ENCODE assay signal across 8 cellular contexts in the genomic region with DNA sequence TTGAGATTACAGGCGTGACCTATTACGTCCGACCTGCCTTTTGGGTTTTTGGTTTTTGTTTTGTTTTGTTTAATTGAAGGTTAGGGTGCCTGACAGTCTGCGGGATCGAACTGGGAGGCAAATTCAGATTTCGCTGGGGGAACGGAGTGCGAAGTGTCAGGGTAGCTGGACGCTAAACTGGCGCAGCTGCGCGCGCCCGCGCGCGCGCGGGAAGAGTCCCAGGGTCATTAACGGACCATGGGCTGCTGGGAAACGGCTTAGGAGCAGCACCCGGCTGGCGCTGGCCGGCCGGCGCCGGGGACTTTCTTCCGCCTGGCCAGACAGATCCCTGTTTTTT. TPM values are rescaled to one million over a fixed set of nuclear protein-coding genes. Genes with fewer than 3 reads are reported as not detected.
A peak's percentile ranks its signal among the peaks of the same experiment; 100 is the strongest.
DNase-seq lines count a peak whose midpoint lies in the region; ATAC-seq, FAIRE-seq and TF ChIP-seq lines count a peak whose summit lies in the region.

No MANE protein-coding gene starts in this region.

- H3K4me2 ChIP-seq in GM12878 (ENCODE audit: control insufficient read depth, insufficient read depth) = peak overlapping the region; percentile 30; the same call in 1 of the 2 replicates

- no peaks in the 10 kb centered on the region for H3K27me3 ChIP-seq in BJ (ENCODE audit: control insufficient read depth, insufficient read depth, low read length)
- H3K27me3 ChIP-seq in MG63 = no peaks in the 10 kb centered on the region
- no peaks in the 10 kb centered on the region for H3K27me3 ChIP-seq in GM12878 (replicated peaks in 1 of 2; ENCODE audit: control insufficient read depth in 2 of 2, insufficient read depth in 2 of 2, low read length in 1 of 2)

- no peaks in the 10 kb centered on the region for H3K9me3 ChIP-seq in MG63
- no peaks in the 10 kb centered on the region for H3K9me3 ChIP-seq in GM12878 (replicated peaks; ENCODE audit: control insufficient read depth, insufficient read depth, low read length)

- ATAC-seq in GM19452 (IDR thresholded peaks at IDR 0.05; ENCODE audit: unreplicated experiment) = peak; percentile 40
- ATAC-seq in GM12878 = peak; percentile 72
- ATAC-seq in GM18873 (IDR thresholded peaks at IDR 0.05; ENCODE audit: low FRiP score, unreplicated experiment) = no peak

- no TSS peak for BruUV-seq in GM12878 (replicated peaks; lab: Mats Ljungman, UMichigan)

- H2AFZ ChIP-seq in GM12878 (ENCODE audit: control insufficient read depth, low read depth, low read length) = peak overlapping the region; percentile 92

- TF ChIP-seq EP300 in GM12878 (IDR thresholded peaks at IDR 0.05; ENCODE audit: borderline replicate concordance in 1 of 2, control insufficient read depth in 1 of 2, low read depth in 2 of 2, low read length in 2 of 2) = no peak; a peak in 1 of 4 replicates

- RAD21 ChIA-PET in GM12878 (lab: Charles Lee; ENCODE audit: unreplicated experiment) = interaction anchor here (1.2 to 3.1 kb wide), 3 partner anchors 11 to 97 kb away, joined by 4 to 12 read pairs (median 4); a partner anchor contains a TSS

- intact Hi-C loops in GM12878 (cut with micrococcal nuclease; ENCODE audit: unreplicated experiment) = loop anchor here (2.0 to 5.0 kb wide), 3 partner anchors 28 to 167 kb away; a partner anchor contains a TSS

- peaks cover 9% of the 10 kb centered on the region for H4K20me1 ChIP-seq in GM12878 (ENCODE audit: control insufficient read depth, insufficient read depth)

- FAIRE-seq in GM12878 (lab: Jason Lieb, UNC) = no peak

- peak overlapping the region; percentile 96 for H3K27ac ChIP-seq in GM12878 (ENCODE audit: control insufficient read depth, insufficient read depth)

- CTCF ChIA-PET in BJ (lab: Yijun Ruan, JAX) (interaction anchor here (1.2 kb wide), 1 partner anchor 13 kb away, joined by 3 read pairs; no protein-coding TSS in a partner anchor), GM12878 (lab: Yijun Ruan, JAX) (no interaction called here)

- DNase-seq in BJ (ENCODE audit: low read depth) (no peak), MG63 (peak; percentile 83), GM12878 (ENCODE audit: low read depth, low spot score) (peak; percentile 50), hippocampal formation (lab: John Stamatoyannopoulos, UW) (peak; percentile 83 to 87), retinal pigment epithelial cell (ENCODE audit: low read depth) (no peak)

- H3K36me3 ChIP-seq in BJ (ENCODE audit: control insufficient read depth, insufficient read depth, low read length) (peaks cover 9% of the 10 kb centered on the region), MG63 (peaks cover 37% of the 10 kb centered on the region), GM12878 (ENCODE audit: control insufficient read depth in 2 of 2, insufficient read depth in 2 of 2, low read length in 1 of 2) (peaks cover 8 to 22% of the 10 kb centered on the region in 2 experiments)

- TF ChIP-seq CTCF in BJ (IDR thresholded peaks at IDR 0.05; ENCODE audit: insufficient read depth, low read depth, low read length) (no peak), GM12878 (IDR thresholded peaks at IDR 0.05 in 2 of 3, conservative IDR thresholded peaks at IDR 0.05 in 1 of 3; ENCODE audit: control insufficient read depth in 2 of 3, extremely low read depth in 1 of 3, insufficient read depth in 1 of 3, low read depth in 3 of 3, low read length in 3 of 3) (no peak), retinal pigment epithelial cell (conservative IDR thresholded peaks at IDR 0.05; ENCODE audit: low read depth, low read length) (no peak)

- WGBS in GM12878 (ENCODE audit: insufficient coverage, insufficient replicate concordance, low lambda C conversion rate, missing lambda C conversion rate) = 1% methylated on average over 28 of the region's 28 CpGs

- SMC1A ChIA-PET in GM12878 (lab: Charles Lee; ENCODE audit: uncharacterized antibody, unreplicated experiment) = interaction anchor here (0.6 to 2.6 kb wide), 2 partner anchors 87 to 95 kb away, joined by 3 to 11 read pairs; a partner anchor contains a TSS

- H3K9ac ChIP-seq in GM12878 (ENCODE audit: control insufficient read depth, insufficient read depth, low read length) = peak overlapping the region; percentile 90

- peak; percentile 55; the same call in 1 of the 2 replicates for TF ChIP-seq POLR2A in Raji (IDR thresholded peaks at IDR 0.05; ENCODE audit: insufficient read depth, low read depth, low read length)
- TF ChIP-seq POLR2A in GM12878 (IDR thresholded peaks at IDR 0.05; ENCODE audit: low read depth, low read length) = no peak

- H3K79me2 ChIP-seq in GM12878 (ENCODE audit: control insufficient read depth, insufficient read depth, low read length) = peaks cover 72% of the 10 kb centered on the region

- H3K4me3 ChIP-seq in BJ (ENCODE audit: low read depth, low read length) (peak overlapping the region; percentile 98), MG63 (peak overlapping the region; percentile 91), GM12878 (peak overlapping the region; percentile 82), retinal pigment epithelial cell (ENCODE audit: low read length) (peak overlapping the region; percentile 97)

- POLR2A ChIA-PET in BJ (lab: Charles Lee) = interaction anchor here (0.6 kb wide), 2 partner anchors 28 to 64 kb away, joined by 3 read pairs; no protein-coding TSS in a partner anchor
- POLR2A ChIA-PET in GM12878 (lab: Charles Lee) = interaction anchor here (1.2 to 10.9 kb wide), 4 partner anchors 11 to 169 kb away, joined by 3 to 122 read pairs (median 15); a partner anchor contains a TSS

- in situ Hi-C loops in GM12878 (cut with MboI) = loop anchor here (10.0 kb wide), 1 partner anchor 290 kb away; a partner anchor contains a TSS

- peaks cover 20% of the 10 kb centered on the region for H3K4me1 ChIP-seq in GM12878 (ENCODE audit: control insufficient read depth, insufficient read depth, low read length)

- no peak for TF ChIP-seq RAD21 in GM12878 (IDR thresholded peaks at IDR 0.05; ENCODE audit: insufficient read depth, low read depth, low read length)

RNA-seq across cellular contexts. Expression of a gene that starts 6.8 kb away (rescaled TPM):
- polyA plus RNA-seq in BJ (2011; rRNA removed) = 20.9 and 42.8 TPM in 2 replicates
- 34.9 and 44.1 TPM in 2 replicates for polyA minus RNA-seq in BJ (2011; rRNA and poly(A)+ RNA removed)
- total RNA-seq in MG63 (2014; rRNA removed; shearing (Covaris generic); ENCODE audit: low replicate concordance) = 48.7 and 72.1 TPM in 2 replicates
- total RNA-seq in GM12878 (2013; cell fraction: nucleolus; rRNA removed) = 55.2 and 66.8 TPM in 2 replicates
- total RNA-seq in GM12878 (2014; rRNA removed) = 23.5 and 24.0 TPM in 2 replicates
- total RNA-seq in GM12878 (2014; rRNA removed; fragmentation: Illumina TruSeq; extraction: Trizol) = 5.9 and 8.1 TPM in 2 replicates
- total RNA-seq in GM12878 (2021) = 27.2 and 29.3 TPM in 2 replicates
- 8.8 TPM for polyA plus RNA-seq in GM12878 (2011; ENCODE audit: low read depth)
- 5.1 and 12.8 TPM in 2 replicates for polyA plus RNA-seq in GM12878 (2011; rRNA removed)
- polyA plus RNA-seq in GM12878 (2011; cell fraction: cytosol; rRNA removed) = 11.5 and 13.7 TPM in 2 replicates
- polyA plus RNA-seq in GM12878 (2011; cell fraction: nucleus; rRNA removed) = 42.5 and 57.1 TPM in 2 replicates
- polyA plus RNA-seq in GM12878 (2012) = 20.1 and 23.6 TPM in 2 replicates
- 1.00 and 4.6 TPM in 2 replicates for polyA plus RNA-seq in GM12878 (2014; fragmentation: Illumina TruSeq; extraction: Trizol)
- polyA plus RNA-seq in GM12878 (2014; fragmentation: Nextera tagmentation; extraction: Ambion mirVana) = under 1 TPM; 0.11 to 0.33 TPM
- polyA plus RNA-seq in GM12878 (2014; rRNA removed) = 12.7 and 17.7 TPM in 2 replicates
- polyA plus RNA-seq in GM12878 (2016; fragmentation: Nextera tagmentation; extraction: Ambion mirVana) = 10 to 100 TPM; 39.1 to 40.5 TPM
- polyA minus RNA-seq in GM12878 (2011; rRNA and poly(A)+ RNA removed) = 14.0 and 14.9 TPM in 2 replicates
- 14.2 and 14.9 TPM in 2 replicates for polyA minus RNA-seq in GM12878 (2011; cell fraction: cytosol; rRNA and poly(A)+ RNA removed)
- polyA minus RNA-seq in GM12878 (2011; cell fraction: nucleus; rRNA and poly(A)+ RNA removed) = 45.8 and 51.9 TPM in 2 replicates

RNA-seq across cellular contexts. Expression of a gene that starts 19.0 kb away (rescaled TPM):
- polyA plus RNA-seq in BJ (2011; rRNA removed) (57.7 and 98.6 TPM in 2 replicates), GM12878 (2011; rRNA removed) (3.7 and 9.8 TPM in 2 replicates), GM12878 (2014; fragmentation: Illumina TruSeq; extraction: Trizol) (1.3 and 8.0 TPM in 2 replicates), GM12878 (2014; fragmentation: Nextera tagmentation; extraction: Ambion mirVana) (1 to 10 TPM in 1 of 2 experiments, under 1 TPM in 1; 0.29 to 1.3 TPM), GM12878 (2014; rRNA removed) (22.8 and 26.3 TPM in 2 replicates), GM12878 (2016; fragmentation: Nextera tagmentation; extraction: Ambion mirVana) (10 to 100 TPM; 51.1 to 51.8 TPM)
- 44.0 and 48.6 TPM in 2 replicates for polyA minus RNA-seq in BJ (2011; rRNA and poly(A)+ RNA removed)
- 32.5 and 71.8 TPM in 2 replicates for total RNA-seq in MG63 (2014; rRNA removed; shearing (Covaris generic); ENCODE audit: low replicate concordance)
- 47.6 and 52.7 TPM in 2 replicates for total RNA-seq in GM12878 (2013; cell fraction: nucleolus; rRNA removed)
- total RNA-seq in GM12878 (2014; rRNA removed) (29.2 and 29.9 TPM in 2 replicates), GM12878 (2014; rRNA removed; fragmentation: Illumina TruSeq; extraction: Trizol) (10.9 and 12.3 TPM in 2 replicates), GM12878 (2021) (26.5 and 27.2 TPM in 2 replicates)
- 7.5 TPM for polyA plus RNA-seq in GM12878 (2011; ENCODE audit: low read depth)
- 12.3 and 14.0 TPM in 2 replicates for polyA plus RNA-seq in GM12878 (2011; cell fraction: cytosol; rRNA removed)
- polyA plus RNA-seq in GM12878 (2011; cell fraction: nucleus; rRNA removed) = 22.0 and 36.5 TPM in 2 replicates
- polyA plus RNA-seq in GM12878 (2012) = 10.5 and 14.8 TPM in 2 replicates
- 7.6 and 8.8 TPM in 2 replicates for polyA minus RNA-seq in GM12878 (2011; rRNA and poly(A)+ RNA removed)
- polyA minus RNA-seq in GM12878 (2011; cell fraction: cytosol; rRNA and poly(A)+ RNA removed) = 5.7 and 7.3 TPM in 2 replicates
- polyA minus RNA-seq in GM12878 (2011; cell fraction: nucleus; rRNA and poly(A)+ RNA removed) = 13.3 and 22.4 TPM in 2 replicates

RNA-seq across cellular contexts. Expression of a gene that starts 19.3 kb away (rescaled TPM):
- polyA plus RNA-seq in BJ (2011; rRNA removed) (0.90 and 0.99 TPM in 2 replicates), GM12878 (2011; rRNA removed) (1.8 and 1.9 TPM in 2 replicates), GM12878 (2014; fragmentation: Illumina TruSeq; extraction: Trizol) (1.5 and 1.6 TPM in 2 replicates), GM12878 (2014; fragmentation: Nextera tagmentation; extraction: Ambion mirVana) (under 1 TPM; 0.69 TPM), GM12878 (2014; rRNA removed) (1.4 and 1.6 TPM in 2 replicates), GM12878 (2016; fragmentation: Nextera tagmentation; extraction: Ambion mirVana) (1 to 10 TPM; 1.6 to 2.5 TPM)
- polyA minus RNA-seq in BJ (2011; rRNA and poly(A)+ RNA removed) = 0.57 and 1.6 TPM in 2 replicates
- 0.33 and 0.39 TPM in 2 replicates for total RNA-seq in MG63 (2014; rRNA removed; shearing (Covaris generic); ENCODE audit: low replicate concordance)
- total RNA-seq in GM12878 (2013; cell fraction: nucleolus; rRNA removed) = 0.66 and 1.0 TPM in 2 replicates
- total RNA-seq in GM12878 (2014; rRNA removed) (1.2 and 1.4 TPM in 2 replicates), GM12878 (2014; rRNA removed; fragmentation: Illumina TruSeq; extraction: Trizol) (1.4 and 1.6 TPM in 2 replicates), GM12878 (2021) (1.5 and 1.6 TPM in 2 replicates)
- polyA plus RNA-seq in GM12878 (2011; ENCODE audit: low read depth) = 0.67 TPM
- 1.1 TPM in 2 replicates for polyA plus RNA-seq in GM12878 (2011; cell fraction: cytosol; rRNA removed)
- polyA plus RNA-seq in GM12878 (2011; cell fraction: nucleus; rRNA removed) = 0.82 and 1.1 TPM in 2 replicates
- polyA plus RNA-seq in GM12878 (2012) = 0.54 and 0.86 TPM in 2 replicates
- polyA minus RNA-seq in GM12878 (2011; rRNA and poly(A)+ RNA removed) = 1.3 and 1.4 TPM in 2 replicates
- polyA minus RNA-seq in GM12878 (2011; cell fraction: cytosol; rRNA and poly(A)+ RNA removed) = 0.94 TPM in 1 of 2 replicates, not detected in the other
- polyA minus RNA-seq in GM12878 (2011; cell fraction: nucleus; rRNA and poly(A)+ RNA removed) = 0.29 and 0.36 TPM in 2 replicates

RNA-seq across cellular contexts. Expression of a gene that starts 27.6 kb away (rescaled TPM):
- polyA plus RNA-seq in BJ (2011; rRNA removed) (40.3 and 43.5 TPM in 2 replicates), GM12878 (2011; rRNA removed) (81.9 and 101 TPM in 2 replicates), GM12878 (2014; fragmentation: Illumina TruSeq; extraction: Trizol) (116 and 131 TPM in 2 replicates), GM12878 (2014; fragmentation: Nextera tagmentation; extraction: Ambion mirVana) (100 to 1,000 TPM; 245 to 248 TPM), GM12878 (2014; rRNA removed) (143 and 165 TPM in 2 replicates), GM12878 (2016; fragmentation: Nextera tagmentation; extraction: Ambion mirVana) (100 to 1,000 TPM; 238 to 276 TPM)
- 22.2 and 25.1 TPM in 2 replicates for polyA minus RNA-seq in BJ (2011; rRNA and poly(A)+ RNA removed)
- total RNA-seq in MG63 (2014; rRNA removed; shearing (Covaris generic); ENCODE audit: low replicate concordance) = 57.0 and 58.4 TPM in 2 replicates
- total RNA-seq in GM12878 (2013; cell fraction: nucleolus; rRNA removed) = 5.2 and 7.8 TPM in 2 replicates
- total RNA-seq in GM12878 (2014; rRNA removed) (146 and 163 TPM in 2 replicates), GM12878 (2014; rRNA removed; fragmentation: Illumina TruSeq; extraction: Trizol) (97.1 and 99.1 TPM in 2 replicates), GM12878 (2021) (117 and 123 TPM in 2 replicates)
- 82.2 TPM for polyA plus RNA-seq in GM12878 (2011; ENCODE audit: low read depth)
- 186 and 196 TPM in 2 replicates for polyA plus RNA-seq in GM12878 (2011; cell fraction: cytosol; rRNA removed)
- polyA plus RNA-seq in GM12878 (2011; cell fraction: nucleus; rRNA removed) = 68.3 and 79.7 TPM in 2 replicates
- polyA plus RNA-seq in GM12878 (2012) = 82.7 and 97.0 TPM in 2 replicates
- polyA minus RNA-seq in GM12878 (2011; rRNA and poly(A)+ RNA removed) = 102 and 120 TPM in 2 replicates
- 47.5 and 49.6 TPM in 2 replicates for polyA minus RNA-seq in GM12878 (2011; cell fraction: cytosol; rRNA and poly(A)+ RNA removed)
- 10.9 and 15.6 TPM in 2 replicates for polyA minus RNA-seq in GM12878 (2011; cell fraction: nucleus; rRNA and poly(A)+ RNA removed)

RNA-seq across cellular contexts. Expression of a gene that starts 28.3 kb away (rescaled TPM):
- polyA plus RNA-seq in BJ (2011; rRNA removed) = 32.1 and 48.1 TPM in 2 replicates
- 15.2 and 25.0 TPM in 2 replicates for polyA minus RNA-seq in BJ (2011; rRNA and poly(A)+ RNA removed)
- 11.7 and 14.6 TPM in 2 replicates for total RNA-seq in MG63 (2014; rRNA removed; shearing (Covaris generic); ENCODE audit: low replicate concordance)
- 19.6 and 19.9 TPM in 2 replicates for total RNA-seq in GM12878 (2013; cell fraction: nucleolus; rRNA removed)
- 24.6 and 26.9 TPM in 2 replicates for total RNA-seq in GM12878 (2014; rRNA removed)
- 18.8 and 20.3 TPM in 2 replicates for total RNA-seq in GM12878 (2014; rRNA removed; fragmentation: Illumina TruSeq; extraction: Trizol)
- 22.5 and 22.7 TPM in 2 replicates for total RNA-seq in GM12878 (2021)
- 17.0 TPM for polyA plus RNA-seq in GM12878 (2011; ENCODE audit: low read depth)
- polyA plus RNA-seq in GM12878 (2011; rRNA removed) = 13.0 and 22.4 TPM in 2 replicates
- 31.4 and 33.5 TPM in 2 replicates for polyA plus RNA-seq in GM12878 (2011; cell fraction: cytosol; rRNA removed)
- 16.9 and 20.6 TPM in 2 replicates for polyA plus RNA-seq in GM12878 (2011; cell fraction: nucleus; rRNA removed)
- polyA plus RNA-seq in GM12878 (2012) = 24.3 and 29.0 TPM in 2 replicates
- polyA plus RNA-seq in GM12878 (2014; fragmentation: Illumina TruSeq; extraction: Trizol) = 16.3 and 21.5 TPM in 2 replicates
- 10 to 100 TPM in 1 of 2 experiments, 1 to 10 TPM in 1; 7.2 to 12.5 TPM for polyA plus RNA-seq in GM12878 (2014; fragmentation: Nextera tagmentation; extraction: Ambion mirVana)
- 26.7 and 28.1 TPM in 2 replicates for polyA plus RNA-seq in GM12878 (2014; rRNA removed)
- 10 to 100 TPM; 18.5 to 21.8 TPM for polyA plus RNA-seq in GM12878 (2016; fragmentation: Nextera tagmentation; extraction: Ambion mirVana)
- polyA minus RNA-seq in GM12878 (2011; rRNA and poly(A)+ RNA removed) = 17.0 and 28.1 TPM in 2 replicates
- 4.1 and 7.6 TPM in 2 replicates for polyA minus RNA-seq in GM12878 (2011; cell fraction: cytosol; rRNA and poly(A)+ RNA removed)
- polyA minus RNA-seq in GM12878 (2011; cell fraction: nucleus; rRNA and poly(A)+ RNA removed) = 7.3 and 8.6 TPM in 2 replicates

Comparison
In these comparisons a context has a peak if more than half of its experiments do, and no peak if none do; other contexts are left out.
1. DNase-seq: peak in MG63 (single experiment), GM12878 (single experiment) and hippocampal formation (2 of 2); none in BJ (single experiment) and retinal pigment epithelial cell (single experiment).
2. Peak in every context shown above with its lines, with median percentiles within 50 percentile points of each other: H3K4me3 ChIP-seq.